In genomic region chr5:134526483-134527155, GRCh38 we compare ENCODE assay signal across 8 cellular contexts. TPM values are rescaled to one million over a fixed set of nuclear protein-coding genes. Genes with fewer than 3 reads are reported as not detected.
DNase-seq lines count a peak whose midpoint lies in the region; ATAC-seq and TF ChIP-seq lines count a peak whose summit lies in the region.

No MANE protein-coding gene starts in this region.

- peak overlapping the region; percentile 87 to 99 (median 97) for H3K4me3 Mint-ChIP-seq in T-cell

- H3K4me1 ChIP-seq in gastrocnemius medialis, result peaks cover 38 to 44% of the 10 kb centered on the region in 2 donors

- peak overlapping the region; percentile 93 to 97 (median 96) for H3K27ac ChIP-seq in gastrocnemius medialis

- H3K9me3 Mint-ChIP-seq in T-cell, result no peaks in the 10 kb centered on the region

- TF ChIP-seq POLR2A in gastrocnemius medialis (IDR thresholded peaks at IDR 0.05), result peak; percentile 27 to 65

- H3K27ac Mint-ChIP-seq in T-cell, result peak overlapping the region; percentile 83 to 89

- CTCF ChIA-PET in T-cell (lab: Charles Lee), result interaction anchor here in 1 of 2 donors (0.6 to 1.8 kb wide), 7 partner anchors 17 to 158 kb away, joined by 3 to 14 read pairs (median 3); partner anchors contain the start of gene CDKN2AIPNL

- H3K4me3 ChIP-seq in Jurkat, Clone E6-1 (ENCODE audit: low read length), result peak overlapping the region; percentile 63
- H3K4me3 ChIP-seq in iPS-11a (ENCODE audit: low read depth, low read length), result peak overlapping the region; percentile 92
- H3K4me3 ChIP-seq in gastrocnemius medialis, result peak overlapping the region; percentile 71 to 78 (median 72)

- H3K4me1 Mint-ChIP-seq in T-cell, result peaks cover 46 to 52% (median 46%) of the 10 kb centered on the region in 3 donors

- H3K27me3 Mint-ChIP-seq in T-cell, result no peaks in the 10 kb centered on the region

- DNase-seq in DMS53 (lab: John Stamatoyannopoulos, UW), result peak; percentile 97
- DNase-seq in Jurkat, Clone E6-1 (ENCODE audit: low read depth, low spot score), result peak; percentile 79
- DNase-seq in T-cell, result peak; percentile 22 to 67 (median 47)
- DNase-seq in astrocyte of the hippocampus (ENCODE audit: low read depth, low spot score), result peak; percentile 85
- DNase-seq in gastrocnemius medialis, result peak; percentile 69 to 82
- no peak for DNase-seq in KG1 (lab: John Stamatoyannopoulos, UW)

- ATAC-seq in GM21528 (IDR thresholded peaks at IDR 0.05; ENCODE audit: low FRiP score, unreplicated experiment) (peak; percentile 27), T-cell (replicated peaks in 1 of 4) (peak in 3 of 4 experiments; percentile 8 to 20 (median 19)), gastrocnemius medialis (peak; percentile 40 to 46)

- POLR2A ChIA-PET in T-cell (lab: Charles Lee), result no interaction called here

- intact Hi-C loops in gastrocnemius medialis (cut with DNase I; ENCODE audit: low total_unique reads), result loop anchor here (1.0 to 5.0 kb wide), 7 partner anchors 52 to 349 kb away; partner anchors contain the start of genes CAMLG, SEC24A and SKP1

- H3K27me3 ChIP-seq in gastrocnemius medialis, result no peaks in the 10 kb centered on the region

- in situ Hi-C loops in gastrocnemius medialis (cut with MboI; ENCODE audit: low sequenced_read_pairs in 4 of 4), result loop anchor here in 3 of 4 donors (5.0 to 10.0 kb wide), 2 partner anchors 48 to 56 kb away; no protein-coding TSS in a partner anchor

- no peaks in the 10 kb centered on the region for H3K36me3 Mint-ChIP-seq in T-cell

- peak in 4 of 5 experiments; percentile 54 to 86 (median 81) for TF ChIP-seq CTCF in gastrocnemius medialis (IDR thresholded peaks at IDR 0.05 in 4 of 5, conservative IDR thresholded peaks at IDR 0.05 in 1 of 5)

- H3K36me3 ChIP-seq in gastrocnemius medialis, result no peaks in the 10 kb centered on the region

- H3K9me3 ChIP-seq in gastrocnemius medialis, result no peaks in the 10 kb centered on the region

RNA-seq across cellular contexts. Expression of gene JADE2, which starts 1.1 kb away (rescaled TPM):
- polyA plus RNA-seq in Jurkat, Clone E6-1 (2012; ENCODE audit: insufficient read depth, insufficient read length), result 21.2 TPM
- total RNA-seq in T-cell (100 to 1,000 TPM; 163 to 263 (median 239) TPM), gastrocnemius medialis (10 to 100 TPM; 17.3 to 44.5 (median 19.8) TPM)
